In genomic region chr2:181430406-181431199, GRCh38 we compare ENCODE assay signal across 8 cellular contexts. TPM values are rescaled to one million over a fixed set of nuclear protein-coding genes. Genes with fewer than 3 reads are reported as not detected.
A peak's percentile ranks its signal among the peaks of the same experiment; 100 is the strongest.
DNase-seq lines count a peak whose midpoint lies in the region; ATAC-seq and TF ChIP-seq lines count a peak whose summit lies in the region.

No MANE protein-coding gene starts in this region.

- no peaks in the 10 kb centered on the region for H3K9me3 ChIP-seq in AG04450 (ENCODE audit: control insufficient read depth, insufficient read depth, low read length)
- no peaks in the 10 kb centered on the region for H3K9me3 ChIP-seq in fibroblast of lung (ENCODE audit: control insufficient read depth, insufficient read depth, low read depth, low read length)

- no peaks in the 10 kb centered on the region for H3K4me1 ChIP-seq in fibroblast of lung (ENCODE audit: control insufficient read depth, extremely low read depth, insufficient read depth, low read length)

- H3K4me2 ChIP-seq in fibroblast of lung (ENCODE audit: extremely low read depth, insufficient read depth, low read length) = no peak overlapping the region

- DNase-seq in AG04450 (ENCODE audit: low read depth, low spot score) (no peak), RKO (ENCODE audit: low spot score) (peak; percentile 20), fibroblast of lung (ENCODE audit: low read depth in 2 of 2) (peak; percentile 11 to 13), GOT3 (lab: John Stamatoyannopoulos, UW) (no peak)

- H3K27ac ChIP-seq in AG04450 (ENCODE audit: low read depth, low read length) = no peak overlapping the region
- no peak overlapping the region for H3K27ac ChIP-seq in fibroblast of lung (ENCODE audit: insufficient read depth, low read length)

- CTCF ChIA-PET in AG04450 (lab: Charles Lee) = interaction anchor here (1.3 to 2.0 kb wide), 2 partner anchors 12 to 285 kb away, joined by 4 to 5 read pairs; no protein-coding TSS in a partner anchor

- H3K4me3 ChIP-seq in AG04450 (ENCODE audit: low read depth, low read length) (no peak overlapping the region), fibroblast of lung (replicated peaks in 1 of 4; ENCODE audit: control extremely low read depth in 1 of 4, insufficient read depth in 1 of 4, low read depth in 3 of 4, low read length in 4 of 4) (no peak overlapping the region)

- no peaks in the 10 kb centered on the region for H3K36me3 ChIP-seq in fibroblast of lung (ENCODE audit: control insufficient read depth, insufficient read depth, low read length)

- H3K9ac ChIP-seq in fibroblast of lung (ENCODE audit: insufficient read depth, low read length) = no peak overlapping the region

- POLR2A ChIA-PET in AG04450 (lab: Yijun Ruan, JAX) = no interaction called here

- TF ChIP-seq CTCF in AG04450 (IDR thresholded peaks at IDR 0.05; ENCODE audit: low read depth, low read length) (peak; percentile 48), fibroblast of lung (conservative IDR thresholded peaks at IDR 0.05 in 1 of 2, IDR thresholded peaks at IDR 0.05 in 1 of 2; ENCODE audit: low read depth in 1 of 2, low read length in 2 of 2) (peak; percentile 42 to 54)

- no peaks in the 10 kb centered on the region for H4K20me1 ChIP-seq in fibroblast of lung (ENCODE audit: control insufficient read depth, extremely low read depth, insufficient read depth, low read length)

- peak; percentile 60 for ATAC-seq in GM18511 (IDR thresholded peaks at IDR 0.05; ENCODE audit: unreplicated experiment)
- ATAC-seq in GM18858 (IDR thresholded peaks at IDR 0.05; ENCODE audit: unreplicated experiment) = no peak
- no peak for ATAC-seq in GM18519 (IDR thresholded peaks at IDR 0.05; ENCODE audit: low FRiP score, unreplicated experiment)
- ATAC-seq in HG02852 (IDR thresholded peaks at IDR 0.05; ENCODE audit: unreplicated experiment) = no peak

- H3K27me3 ChIP-seq in AG04450 (ENCODE audit: control insufficient read depth, insufficient read depth, low read length) (no peaks in the 10 kb centered on the region), fibroblast of lung (ENCODE audit: control insufficient read depth, insufficient read depth, low read length) (no peaks in the 10 kb centered on the region)

- H3K79me2 ChIP-seq in fibroblast of lung (ENCODE audit: control insufficient read depth, insufficient read depth, low read length) = no peaks in the 10 kb centered on the region

- no peak overlapping the region for H2AFZ ChIP-seq in fibroblast of lung (ENCODE audit: low read length)

RNA-seq across cellular contexts. Expression of gene ITGA4, which starts 26.6 kb away (rescaled TPM):
- polyA plus RNA-seq in AG04450 (2011; rRNA removed) (10.6 and 16.7 TPM in 2 replicates), fibroblast of lung (27.3 and 44.6 TPM in 2 replicates)
- polyA minus RNA-seq in AG04450 (2011; rRNA and poly(A)+ RNA removed) = 9.0 and 25.2 TPM in 2 replicates
- total RNA-seq in fibroblast of lung = 18.0 and 57.5 TPM in 2 replicates
- polyA plus RNA-seq in fibroblast of lung (2012) = 20.8 and 31.5 TPM in 2 replicates
- polyA minus RNA-seq in fibroblast of lung (ENCODE audit: low replicate concordance) = 10.1 and 14.0 TPM in 2 replicates

Comparison
In these comparisons a context has a peak if more than half of its experiments do, and no peak if none do; other contexts are left out.
1. DNase-seq: peak in RKO (single experiment) and fibroblast of lung (2 of 2); none in AG04450 (single experiment) and GOT3 (single experiment).